1 cellular context compared by ENCODE assay signal in the genomic region with DNA sequence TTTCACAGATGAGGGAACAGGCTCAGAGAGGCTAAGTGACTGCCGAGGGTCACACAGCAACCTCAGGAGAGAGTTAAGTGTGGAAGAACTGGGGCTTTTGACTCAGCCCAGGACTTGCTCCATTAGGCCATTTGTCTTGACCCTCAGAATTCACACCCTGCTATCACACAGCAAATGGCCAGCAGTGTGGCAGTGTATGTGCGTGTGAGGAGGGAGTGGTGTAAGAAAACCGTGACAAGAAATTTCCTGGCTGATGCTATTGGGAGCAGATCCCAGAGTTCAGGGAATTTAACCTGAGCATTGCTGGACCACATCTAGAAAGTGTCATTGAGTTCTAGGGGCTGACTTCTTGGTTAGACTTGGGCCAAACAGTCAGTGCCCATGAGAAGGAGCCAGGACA.
TF ChIP-seq lines count a peak whose summit lies in the region.

No MANE protein-coding gene starts in this region.

TF ChIP-seq in HepG2, 621 proteins besides CTCF, POLR2A, EP300 and RAD21:
- TF ChIP-seq ZNF530 (CRISPR knock-in tag; IDR thresholded peaks at IDR 0.05; ENCODE audit: low read depth) (no peak), AGO2 (optimal IDR thresholded peaks at IDR 0.05; ENCODE audit: low read depth, low read length) (no peak), ZNF768 (CRISPR knock-in tag; IDR thresholded peaks at IDR 0.05) (peak; percentile 69; the same call in 1 of the 2 replicates)
